ENCODE assay signal across 18 cellular contexts in genomic region chr2:238839428-238839827, GRCh38. TPM values are rescaled to one million over a fixed set of nuclear protein-coding genes. Genes with fewer than 3 reads are reported as not detected.
"Had no signal": no experiment of that assay in that cellular context is flagged by ENCODE, and none has a peak within 500 bp of the region (broad histone marks: within the 10 kb centered on the region; RNA-seq: fewer than 3 reads in every experiment).

No MANE protein-coding gene starts in this region.

- H3K27me3 ChIP-seq: right atrium auricular region had no signal

- FAIRE-seq: TTC549 had no signal

- H3K4me1 Mint-ChIP-seq: activated CD4-positive, alpha-beta T cell treated with anti-CD3 and anti-CD28 coated beads, Interleukin-2, amount 10 ng/mL, durations not matched to agents 7 days and 5 days; nephron; stimulated activated naive CD8-positive, alpha-beta T cell treated with anti-CD3 and anti-CD28 coated beads, Interleukin-15, amount 100 ng/mL, for 72 hours had no signal

- H3K4me1 ChIP-seq: left ventricle myocardium inferior, right atrium auricular region had no signal

- H3K9me3 Mint-ChIP-seq: activated CD4-positive, alpha-beta T cell treated with anti-CD3 and anti-CD28 coated beads, Interleukin-2, amount 10 ng/mL, durations not matched to agents 7 days and 5 days; stimulated activated naive CD8-positive, alpha-beta T cell treated with anti-CD3 and anti-CD28 coated beads, Interleukin-15, amount 100 ng/mL, for 72 hours; type B pancreatic cell had no signal

- DNase-seq: activated CD4-positive, alpha-beta T cell treated with anti-CD3 and anti-CD28 coated beads, Interleukin-2, amount 10 ng/mL, durations not matched to agents 7 days and 5 days; activated CD4-positive, CD25-positive, alpha-beta regulatory T cell; activated CD8-positive, alpha-beta memory T cell treated with anti-CD3 and anti-CD28 coated beads, Interleukin-2, amount 50 U/mL, for 48 hours; activated gamma-delta T cell treated with Interleukin-2 at 50 U/mL for 16 hours; foreskin fibroblast; hypothalamus; left ventricle myocardium inferior; nucleus accumbens; stimulated activated naive CD8-positive, alpha-beta T cell treated with anti-CD3 and anti-CD28 coated beads, Interleukin-15, amount 100 ng/mL, for 72 hours; T-helper 2 cell had no signal

- H3K36me3 Mint-ChIP-seq: activated naive CD8-positive, alpha-beta T cell; type B pancreatic cell had no signal

- H3K9me3 ChIP-seq: left ventricle myocardium inferior had no signal

- H3K4me2 ChIP-seq: smooth muscle cell had no signal

- H3K4me3 ChIP-seq: left ventricle myocardium inferior, right atrium auricular region, smooth muscle cell had no signal

- H3K27ac Mint-ChIP-seq: activated CD4-positive, alpha-beta T cell treated with anti-CD3 and anti-CD28 coated beads, Interleukin-2, amount 10 ng/mL, durations not matched to agents 7 days and 5 days; activated naive CD8-positive, alpha-beta T cell; nephron; stimulated activated naive CD8-positive, alpha-beta T cell treated with anti-CD3 and anti-CD28 coated beads, Interleukin-15, amount 100 ng/mL, for 72 hours; type B pancreatic cell had no signal

- H3K4me3 Mint-ChIP-seq: activated CD4-positive, alpha-beta T cell treated with anti-CD3 and anti-CD28 coated beads, Interleukin-2, amount 10 ng/mL, durations not matched to agents 7 days and 5 days; activated naive CD8-positive, alpha-beta T cell; nephron; stimulated activated naive CD8-positive, alpha-beta T cell treated with anti-CD3 and anti-CD28 coated beads, Interleukin-15, amount 100 ng/mL, for 72 hours; type B pancreatic cell had no signal

- H3K27ac ChIP-seq: left ventricle myocardium inferior, right atrium auricular region had no signal

- H3K36me3 ChIP-seq: left ventricle myocardium inferior, right atrium auricular region had no signal

- ATAC-seq: esophagus mucosa; stimulated activated naive CD8-positive, alpha-beta T cell treated with anti-CD3 and anti-CD28 coated beads, Interleukin-15, amount 100 ng/mL, for 72 hours had no signal

RNA-seq across cellular contexts. Expression of gene TWIST2, which starts 8.5 kb away (rescaled TPM):
- total RNA-seq: activated CD4-positive, alpha-beta T cell treated with anti-CD3 and anti-CD28 coated beads, Interleukin-2, amount 10 ng/mL, durations not matched to agents 7 days and 5 days; dermis microvascular lymphatic vessel endothelial cell had no signal
